In the genomic region with DNA sequence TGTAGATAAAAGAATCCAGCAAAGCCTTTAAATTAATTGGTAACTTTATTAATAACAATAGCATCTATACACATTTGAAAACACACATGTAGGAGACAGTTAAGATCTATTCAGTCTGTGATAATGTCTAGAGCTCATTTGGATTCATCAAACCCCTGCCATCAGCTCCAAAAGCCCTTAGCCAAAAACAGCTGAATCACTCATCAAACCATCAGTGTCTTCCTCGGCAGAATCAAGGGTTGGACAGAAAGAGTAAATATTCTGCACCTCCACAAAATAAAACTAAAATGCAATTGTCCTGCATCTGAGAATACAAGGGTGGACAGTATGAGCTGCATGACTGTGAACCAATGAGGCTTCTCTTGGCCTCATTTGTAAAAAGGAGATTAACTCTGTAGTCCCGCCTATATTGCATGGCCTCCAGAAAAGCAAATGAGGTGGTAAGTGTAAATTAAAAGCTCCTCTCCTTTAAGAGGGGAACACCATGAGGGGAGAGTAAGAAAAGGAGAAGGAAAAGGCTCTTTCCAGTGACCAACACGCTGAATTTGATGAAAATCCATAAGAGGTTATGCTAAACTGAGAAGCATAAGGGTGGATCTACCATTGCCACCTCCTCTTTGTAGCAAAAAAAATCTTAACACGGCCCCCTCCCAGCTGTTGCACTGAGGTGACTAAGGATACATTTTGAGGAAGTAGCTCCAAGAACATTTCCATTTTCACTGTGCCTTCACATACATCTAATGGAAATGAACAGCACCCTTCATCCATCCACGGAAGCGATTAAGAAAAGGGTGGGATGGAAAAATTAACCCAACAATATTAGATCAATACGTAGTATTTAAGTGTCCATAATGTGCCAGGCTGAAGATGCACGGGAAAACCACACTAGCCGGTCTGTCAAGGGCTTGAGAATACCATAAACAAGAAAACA, we compare ENCODE assay signal across 8 cellular contexts. TPM values are rescaled to one million over a fixed set of nuclear protein-coding genes. Genes with fewer than 3 reads are reported as not detected.
DNase-seq lines count a peak whose midpoint lies in the region; ATAC-seq and TF ChIP-seq lines count a peak whose summit lies in the region.

No MANE protein-coding gene starts in this region.

- no peaks in the 10 kb centered on the region for H3K9me3 ChIP-seq in OCI-LY1 (ENCODE audit: low read length)
- H3K9me3 ChIP-seq in naive thymus-derived CD4-positive, alpha-beta T cell (ENCODE audit: control insufficient read depth in 2 of 3, low read length in 3 of 3) = no peaks in the 10 kb centered on the region

- peak overlapping the region; percentile 98 for H3K4me2 ChIP-seq in OCI-LY1 (ENCODE audit: low read length)

- TF ChIP-seq CTCF in OCI-LY1 (IDR thresholded peaks at IDR 0.05; ENCODE audit: low read length) = no peak

- H3F3A ChIP-seq in OCI-LY1 (ENCODE audit: insufficient read depth, low read length) = peaks cover 8% of the 10 kb centered on the region

- H3K9ac ChIP-seq in OCI-LY1 (ENCODE audit: low read length) = peak overlapping the region; percentile 95

- peak overlapping the region; percentile 99 for H3K27ac ChIP-seq in OCI-LY1 (ENCODE audit: low read depth, low read length, poor library complexity, severe bottlenecking)
- H3K27ac ChIP-seq in naive thymus-derived CD4-positive, alpha-beta T cell (ENCODE audit: low read depth, low read length) = peak overlapping the region; percentile 93

- H3K27me3 ChIP-seq in OCI-LY1 (ENCODE audit: insufficient read depth, low read length) = no peaks in the 10 kb centered on the region
- H3K27me3 ChIP-seq in naive thymus-derived CD4-positive, alpha-beta T cell (ENCODE audit: control insufficient read depth in 2 of 2, insufficient read depth in 2 of 2, low read length in 2 of 2) = no peaks in the 10 kb centered on the region

- POLR2A ChIA-PET in naive thymus-derived CD4-positive, alpha-beta T cell (lab: Charles Lee) = interaction anchor here (0.7 to 9.2 kb wide), 12 partner anchors 12 to 480 kb away, joined by 3 to 547 read pairs (median 17); a partner anchor contains a TSS

- H4K20me1 ChIP-seq in OCI-LY1 (ENCODE audit: insufficient read depth, low read length) = no peaks in the 10 kb centered on the region

- H3K4me3 Mint-ChIP-seq in naive thymus-derived CD4-positive, alpha-beta T cell = no peak overlapping the region

- in situ Hi-C loops in Caki2 (cut with HindIII; ENCODE audit: low pct_unique_long_range_greater_than_20kb, low sequenced_read_pairs) = no loop called here

- no peaks in the 10 kb centered on the region for H3K36me3 ChIP-seq in OCI-LY1 (ENCODE audit: insufficient read depth, low read length)
- no peaks in the 10 kb centered on the region for H3K36me3 ChIP-seq in naive thymus-derived CD4-positive, alpha-beta T cell (ENCODE audit: control insufficient read depth in 2 of 3, insufficient read depth in 3 of 3, low read length in 3 of 3)

- H3K27me3 Mint-ChIP-seq in naive thymus-derived CD4-positive, alpha-beta T cell = no peaks in the 10 kb centered on the region

- no peak overlapping the region for H2AFZ ChIP-seq in OCI-LY1 (ENCODE audit: low read length)

- peaks cover 31% of the 10 kb centered on the region for H3K4me1 ChIP-seq in OCI-LY1 (ENCODE audit: insufficient read depth, low read length, severe bottlenecking)
- peaks cover 23 to 39% of the 10 kb centered on the region in 2 donors for H3K4me1 ChIP-seq in naive thymus-derived CD4-positive, alpha-beta T cell (ENCODE audit: control insufficient read depth in 2 of 2, insufficient read depth in 2 of 2, low read length in 2 of 2)

- H3K9me3 Mint-ChIP-seq in naive thymus-derived CD4-positive, alpha-beta T cell = no peaks in the 10 kb centered on the region

- peak; percentile 66 for DNase-seq in Caki2 (ENCODE audit: low read depth)
- peak in 49 of 76 experiments; percentile 11 to 72 (median 40) for DNase-seq in HUDEP-2 (lab: John Stamatoyannopoulos, UW; ENCODE audit: unreplicated experiment in 76 of 76)
- DNase-seq in dermis blood vessel endothelial cell = peak; percentile 27
- peak in 5 of 9 donors; percentile 6 to 26 (median 16) for DNase-seq in naive thymus-derived CD4-positive, alpha-beta T cell
- DNase-seq in central memory CD4-positive, alpha-beta T cell = no peak

- no peak for ATAC-seq in naive thymus-derived CD4-positive, alpha-beta T cell
- ATAC-seq in esophagus mucosa (no peak), GM18907 (IDR thresholded peaks at IDR 0.05; ENCODE audit: unreplicated experiment) (no peak)

- H3K79me2 ChIP-seq in OCI-LY1 (ENCODE audit: insufficient read depth, low read length) = no peaks in the 10 kb centered on the region

- CTCF ChIA-PET in naive thymus-derived CD4-positive, alpha-beta T cell (lab: Charles Lee) = no interaction called here

- peaks cover 17 to 27% (median 20%) of the 10 kb centered on the region in 7 donors for H3K4me1 Mint-ChIP-seq in naive thymus-derived CD4-positive, alpha-beta T cell

- intact Hi-C loops in naive thymus-derived CD4-positive, alpha-beta T cell (cut with micrococcal nuclease) = no loop called here

- peaks cover 0 to 1% (median 0%) of the 10 kb centered on the region in 5 donors for H3K36me3 Mint-ChIP-seq in naive thymus-derived CD4-positive, alpha-beta T cell

- H3K27ac Mint-ChIP-seq in naive thymus-derived CD4-positive, alpha-beta T cell = no peak overlapping the region

- H3K4me3 ChIP-seq in OCI-LY1 (ENCODE audit: low read depth, low read length, poor library complexity, severe bottlenecking) = peak overlapping the region; percentile 73
- peak overlapping the region; percentile 97 for H3K4me3 ChIP-seq in naive thymus-derived CD4-positive, alpha-beta T cell (ENCODE audit: low read length)

- no peaks in the 10 kb centered on the region for H3K9me2 ChIP-seq in OCI-LY1 (ENCODE audit: low read depth, low read length)

RNA-seq across cellular contexts. Expression of a gene that starts 14.7 kb away (rescaled TPM):
- total RNA-seq in Caki2 (2014; rRNA removed; shearing (Covaris generic); ENCODE audit: low replicate concordance) = 33.7 and 67.6 TPM in 2 replicates
- total RNA-seq in dermis blood vessel endothelial cell (10.1 and 12.8 TPM in 2 replicates), esophagus mucosa (12.0 TPM)
- total RNA-seq in naive thymus-derived CD4-positive, alpha-beta T cell = 10 to 100 TPM in 3 of 5 experiments, 1 to 10 TPM in 2; 7.8 to 28.9 (median 18.2) TPM
- 10 to 100 TPM; 38.2 to 50.9 TPM for polyA plus RNA-seq in naive thymus-derived CD4-positive, alpha-beta T cell

RNA-seq across cellular contexts. Expression of a gene that starts 32.9 kb away (rescaled TPM):
- 0.09 TPM in 1 of 2 replicates, not detected in the other for total RNA-seq in Caki2 (2014; rRNA removed; shearing (Covaris generic); ENCODE audit: low replicate concordance)
- 3.9 and 6.7 TPM in 2 replicates for total RNA-seq in dermis blood vessel endothelial cell
- 10 to 100 TPM in 1 of 5 experiments, 1 to 10 TPM in 4; 2.6 to 18.8 (median 3.1) TPM for total RNA-seq in naive thymus-derived CD4-positive, alpha-beta T cell
- polyA plus RNA-seq in naive thymus-derived CD4-positive, alpha-beta T cell = 1 to 10 TPM; 1.3 to 2.1 TPM
- total RNA-seq in esophagus mucosa = 0.20 TPM

RNA-seq across cellular contexts. Expression of a gene that starts 42.9 kb away (rescaled TPM):
- 28.3 and 30.6 TPM in 2 replicates for total RNA-seq in Caki2 (2014; rRNA removed; shearing (Covaris generic); ENCODE audit: low replicate concordance)
- 7.8 and 16.3 TPM in 2 replicates for total RNA-seq in dermis blood vessel endothelial cell
- 100 to 1,000 TPM in 1 of 5 experiments, 10 to 100 TPM in 4; 39.0 to 103 (median 43.4) TPM for total RNA-seq in naive thymus-derived CD4-positive, alpha-beta T cell
- 100 to 1,000 TPM in 1 of 2 donors, 10 to 100 TPM in 1; 80.8 to 114 TPM for polyA plus RNA-seq in naive thymus-derived CD4-positive, alpha-beta T cell
- 36.5 TPM for total RNA-seq in esophagus mucosa

RNA-seq across cellular contexts. Expression of a gene that starts 52.0 kb away (rescaled TPM):
- total RNA-seq in Caki2 (2014; rRNA removed; shearing (Covaris generic); ENCODE audit: low replicate concordance) = 12.9 and 13.8 TPM in 2 replicates
- total RNA-seq in dermis blood vessel endothelial cell = 0.47 and 1.5 TPM in 2 replicates
- total RNA-seq in naive thymus-derived CD4-positive, alpha-beta T cell = 10 to 100 TPM in 1 of 5 experiments, 1 to 10 TPM in 4; 1.2 to 14.2 (median 3.6) TPM
- not detected for polyA plus RNA-seq in naive thymus-derived CD4-positive, alpha-beta T cell
- 5.8 TPM for total RNA-seq in esophagus mucosa
